Comparison of ENCODE assay signal across 1 cellular context in the genomic region with DNA sequence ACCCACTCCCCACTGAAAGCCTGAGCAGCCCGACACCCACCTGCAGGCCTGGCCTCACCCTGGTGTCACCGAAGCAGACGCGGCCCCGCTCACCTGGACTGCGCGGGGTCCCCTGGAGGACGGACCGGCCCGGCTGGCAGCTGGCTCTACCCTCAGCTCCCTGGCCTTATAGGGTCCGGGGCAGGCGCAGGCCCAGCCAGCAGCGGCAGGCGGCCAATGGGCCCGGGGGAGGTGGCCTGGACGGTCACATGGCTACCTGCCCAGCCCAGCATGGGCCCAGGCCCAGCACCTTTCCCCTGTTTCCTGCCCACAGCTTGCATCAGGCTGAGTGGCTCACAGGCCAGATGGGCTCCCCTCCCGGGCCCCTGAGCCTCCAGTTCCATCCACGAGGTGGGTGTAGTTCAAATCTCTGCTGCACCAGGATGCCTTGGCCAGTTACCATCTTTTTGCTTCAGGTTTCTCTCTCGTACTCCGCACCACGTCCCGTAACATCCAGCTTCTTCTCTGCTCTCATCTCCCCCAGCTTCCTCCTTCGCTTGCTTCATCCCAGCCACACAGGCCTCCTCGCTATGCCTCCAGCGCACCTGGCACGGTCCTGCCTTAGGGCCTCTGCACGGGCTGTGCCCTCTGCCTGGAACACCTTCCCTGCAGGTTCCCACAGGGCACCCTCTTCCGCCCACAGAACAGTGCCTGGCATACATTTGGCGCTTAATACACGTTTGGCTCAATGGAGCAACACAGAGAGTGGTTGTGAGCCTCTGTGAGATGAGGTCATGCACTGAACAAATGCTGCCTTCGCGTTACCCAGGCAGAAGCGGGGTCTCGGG.
TF ChIP-seq lines count a peak whose summit lies in the region.

A gene with protein sequence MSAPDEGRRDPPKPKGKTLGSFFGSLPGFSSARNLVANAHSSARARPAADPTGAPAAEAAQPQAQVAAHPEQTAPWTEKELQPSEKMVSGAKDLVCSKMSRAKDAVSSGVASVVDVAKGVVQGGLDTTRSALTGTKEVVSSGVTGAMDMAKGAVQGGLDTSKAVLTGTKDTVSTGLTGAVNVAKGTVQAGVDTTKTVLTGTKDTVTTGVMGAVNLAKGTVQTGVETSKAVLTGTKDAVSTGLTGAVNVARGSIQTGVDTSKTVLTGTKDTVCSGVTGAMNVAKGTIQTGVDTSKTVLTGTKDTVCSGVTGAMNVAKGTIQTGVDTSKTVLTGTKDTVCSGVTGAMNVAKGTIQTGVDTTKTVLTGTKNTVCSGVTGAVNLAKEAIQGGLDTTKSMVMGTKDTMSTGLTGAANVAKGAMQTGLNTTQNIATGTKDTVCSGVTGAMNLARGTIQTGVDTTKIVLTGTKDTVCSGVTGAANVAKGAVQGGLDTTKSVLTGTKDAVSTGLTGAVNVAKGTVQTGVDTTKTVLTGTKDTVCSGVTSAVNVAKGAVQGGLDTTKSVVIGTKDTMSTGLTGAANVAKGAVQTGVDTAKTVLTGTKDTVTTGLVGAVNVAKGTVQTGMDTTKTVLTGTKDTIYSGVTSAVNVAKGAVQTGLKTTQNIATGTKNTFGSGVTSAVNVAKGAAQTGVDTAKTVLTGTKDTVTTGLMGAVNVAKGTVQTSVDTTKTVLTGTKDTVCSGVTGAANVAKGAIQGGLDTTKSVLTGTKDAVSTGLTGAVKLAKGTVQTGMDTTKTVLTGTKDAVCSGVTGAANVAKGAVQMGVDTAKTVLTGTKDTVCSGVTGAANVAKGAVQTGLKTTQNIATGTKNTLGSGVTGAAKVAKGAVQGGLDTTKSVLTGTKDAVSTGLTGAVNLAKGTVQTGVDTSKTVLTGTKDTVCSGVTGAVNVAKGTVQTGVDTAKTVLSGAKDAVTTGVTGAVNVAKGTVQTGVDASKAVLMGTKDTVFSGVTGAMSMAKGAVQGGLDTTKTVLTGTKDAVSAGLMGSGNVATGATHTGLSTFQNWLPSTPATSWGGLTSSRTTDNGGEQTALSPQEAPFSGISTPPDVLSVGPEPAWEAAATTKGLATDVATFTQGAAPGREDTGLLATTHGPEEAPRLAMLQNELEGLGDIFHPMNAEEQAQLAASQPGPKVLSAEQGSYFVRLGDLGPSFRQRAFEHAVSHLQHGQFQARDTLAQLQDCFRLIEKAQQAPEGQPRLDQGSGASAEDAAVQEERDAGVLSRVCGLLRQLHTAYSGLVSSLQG (N-terminal part only) (minus strand): TSS at position 142 of the 827 bp plus-strand sequence. CDS start 214 bp downstream, outside the sequence.

TF ChIP-seq in K562, 482 proteins besides CTCF, POLR2A, EP300 and RAD21 (continued from another document):
- TF ChIP-seq, protein P1, sequence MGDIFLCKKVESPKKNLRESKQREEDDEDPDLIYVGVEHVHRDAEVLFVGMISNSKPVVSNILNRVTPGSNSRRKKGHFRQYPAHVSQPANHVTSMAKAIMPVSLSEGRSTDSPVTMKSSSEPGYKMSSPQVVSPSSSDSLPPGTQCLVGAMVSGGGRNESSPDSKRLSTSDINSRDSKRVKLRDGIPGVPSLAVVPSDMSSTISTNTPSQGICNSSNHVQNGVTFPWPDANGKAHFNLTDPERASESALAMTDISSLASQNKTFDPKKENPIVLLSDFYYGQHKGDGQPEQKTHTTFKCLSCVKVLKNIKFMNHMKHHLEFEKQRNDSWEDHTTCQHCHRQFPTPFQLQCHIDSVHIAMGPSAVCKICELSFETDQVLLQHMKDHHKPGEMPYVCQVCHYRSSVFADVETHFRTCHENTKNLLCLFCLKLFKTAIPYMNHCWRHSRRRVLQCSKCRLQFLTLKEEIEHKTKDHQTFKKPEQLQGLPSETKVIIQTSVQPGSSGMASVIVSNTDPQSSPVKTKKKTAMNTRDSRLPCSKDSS (IDR thresholded peaks at IDR 0.05; ENCODE audit: low read depth, partially characterized antibody) = no peak
- TF ChIP-seq RFX7 (CRISPR knock-in tag; IDR thresholded peaks at IDR 0.05) = no peak
